Comparison of ENCODE assay signal across 8 cellular contexts in genomic region chr10:24483701-24484100, GRCh38.
A peak's percentile ranks its signal among the peaks of the same experiment; 100 is the strongest.
DNase-seq lines count a peak whose midpoint lies in the region; ATAC-seq and TF ChIP-seq lines count a peak whose summit lies in the region.

No MANE protein-coding gene starts in this region.

- peak; percentile 87 for DNase-seq in AG08395 (ENCODE audit: low spot score)
- peak; percentile 39 for DNase-seq in T1000 (lab: John Stamatoyannopoulos, UW)
- no peak for DNase-seq in left ventricle myocardium inferior
- peak; percentile 77 for DNase-seq in upper lobe of right lung
- no peak for DNase-seq in ecto neural progenitor cell (ENCODE audit: low spot score)
- no peak for DNase-seq in cortex of kidney (lab: John Stamatoyannopoulos, UW)

- TF ChIP-seq CTCF in left ventricle myocardium inferior (IDR thresholded peaks at IDR 0.05; ENCODE audit: borderline replicate concordance), result no peak
- no peak for TF ChIP-seq CTCF in upper lobe of right lung (IDR thresholded peaks at IDR 0.05)

- intact Hi-C loops in left ventricle myocardium inferior (cut with micrococcal nuclease) (no loop called here), upper lobe of right lung (cut with DNase I) (no loop called here)

- no peaks in the 10 kb centered on the region for H3K27me3 ChIP-seq in left ventricle myocardium inferior (ENCODE audit: low read depth)
- no peaks in the 10 kb centered on the region for H3K27me3 ChIP-seq in upper lobe of right lung

- H3K4me3 ChIP-seq in left ventricle myocardium inferior, result no peak overlapping the region
- H3K4me3 ChIP-seq in upper lobe of right lung, result no peak overlapping the region

- ATAC-seq in GM18873 (IDR thresholded peaks at IDR 0.05; ENCODE audit: low FRiP score, unreplicated experiment) (peak; percentile 86), HG03460 (IDR thresholded peaks at IDR 0.05; ENCODE audit: unreplicated experiment) (peak; percentile 52), upper lobe of right lung (peak; percentile 96)

- peaks cover 26% of the 10 kb centered on the region for H3K36me3 ChIP-seq in left ventricle myocardium inferior
- no peaks in the 10 kb centered on the region for H3K36me3 ChIP-seq in upper lobe of right lung

- H3K27ac ChIP-seq in left ventricle myocardium inferior (replicated peaks), result peak overlapping the region; percentile 28
- no peak overlapping the region for H3K27ac ChIP-seq in upper lobe of right lung

- peaks cover 30% of the 10 kb centered on the region for H3K4me1 ChIP-seq in left ventricle myocardium inferior
- no peaks in the 10 kb centered on the region for H3K4me1 ChIP-seq in upper lobe of right lung

- no peaks in the 10 kb centered on the region for H3K9me3 ChIP-seq in left ventricle myocardium inferior (replicated peaks)
- no peaks in the 10 kb centered on the region for H3K9me3 ChIP-seq in upper lobe of right lung

Comparison
In these comparisons a context has a peak if more than half of its experiments do, and no peak if none do; other contexts are left out.
1. DNase-seq: peak in AG08395 (single experiment), T1000 (single experiment) and upper lobe of right lung (single experiment); none in left ventricle myocardium inferior (single experiment), ecto neural progenitor cell (single experiment) and cortex of kidney (single experiment).
2. Peak in every context shown above with its lines, with median percentiles within 50 percentile points of each other: ATAC-seq.